In genomic region chr6:43738877-43739641, GRCh38 we compare ENCODE assay signal across 25 cellular contexts. TPM values are rescaled to one million over a fixed set of nuclear protein-coding genes. Genes with fewer than 3 reads are reported as not detected.
DNase-seq lines count a peak whose midpoint lies in the region; ATAC-seq and TF ChIP-seq lines count a peak whose summit lies in the region.
"Had no signal": no experiment of that assay in that cellular context is flagged by ENCODE, and none has a peak within 500 bp of the region (broad histone marks: within the 10 kb centered on the region; RNA-seq: fewer than 3 reads in every experiment).

No MANE protein-coding gene starts in this region.

- H3K36me3 ChIP-seq in HEK293 (ENCODE audit: control insufficient read depth in 2 of 2, insufficient read depth in 1 of 2, low read length in 2 of 2), result no peaks in the 10 kb centered on the region
- H3K36me3 ChIP-seq: brain microvascular endothelial cell, lower lobe of right lung, SJCRH30, tibial artery had no signal

- H3K9me3 ChIP-seq in HEK293 (ENCODE audit: control insufficient read depth, insufficient read depth, low read depth, low read length), result no peaks in the 10 kb centered on the region
- H3K9me3 ChIP-seq: lower lobe of right lung, SJCRH30, tibial artery had no signal

- CTCF ChIA-PET in HEK293 (lab: Yijun Ruan, JAX) (interaction anchor here (1.1 to 3.1 kb wide), 3 partner anchors 11 to 35 kb away, joined by 3 to 10 read pairs (median 3); no protein-coding TSS in a partner anchor), RWPE1 (lab: Yijun Ruan, JAX) (no interaction called here)

- intact Hi-C loops in sciatic nerve (cut with DNase I), result no loop called here

- POLR2A ChIA-PET in HEK293 (lab: Yijun Ruan, JAX), result no interaction called here
- POLR2A ChIA-PET in RWPE1 (lab: Yijun Ruan, JAX; ENCODE audit: low non-redundant PET), result no interaction called here

- no peaks in the 10 kb centered on the region for H3K4me1 ChIP-seq in HEK293 (ENCODE audit: control insufficient read depth, insufficient read depth, low read length)
- H3K4me1 ChIP-seq: lower lobe of right lung, SJCRH30, tibial artery had no signal

- no peak for TF ChIP-seq CTCF in HEK293 (tag by site-specific recombination; IDR thresholded peaks at IDR 0.05)
- no peak for TF ChIP-seq CTCF in RWPE1 (conservative IDR thresholded peaks at IDR 0.05; ENCODE audit: low read depth)
- TF ChIP-seq CTCF in epithelial cell of esophagus (IDR thresholded peaks at IDR 0.05; ENCODE audit: insufficient read depth, low read depth, low read length, missing control alignments), result no peak

- DNase-seq in RWPE1 (ENCODE audit: low spot score) (peak; percentile 43), epithelial cell of esophagus (ENCODE audit: low read depth) (peak; percentile 52), sciatic nerve (ENCODE audit: low spot score) (peak; percentile 30), GM19238 (ENCODE audit: insufficient read length, low spot score) (no peak), epidermal melanocyte (ENCODE audit: insufficient read length, low spot score) (no peak)
- no peak for DNase-seq in stimulated activated CD4-positive, alpha-beta T cell treated with anti-CD3 and anti-CD28 coated beads, Interleukin-4, amount 100 ng/mL, for 4 hours
- DNase-seq: activated CD4-positive, alpha-beta T cell treated with anti-CD3 and anti-CD28 coated beads, Interleukin-2, amount 10 ng/mL, durations not matched to agents 7 days and 5 days; AML-193; brain microvascular endothelial cell; CD8-positive, alpha-beta memory T cell; cortex of kidney; DND-41; foreskin fibroblast; hippocampal formation; Kasumi-1; lower lobe of right lung; NCI-H1092; NCI-H446 treated with DMSO at 0.1 percent for 48 hours; nucleus accumbens; SJCRH30; stimulated activated CD4-positive, alpha-beta T cell treated with anti-CD3 and anti-CD28 coated beads, Interleukin-2, amount 100 ng/mL, for 48 hours; stimulated activated naive CD8-positive, alpha-beta T cell treated with anti-CD3 and anti-CD28 coated beads, Interleukin-15, Interleukin-2, amounts not matched to agents 100 U/mL and 50 U/mL, for 24 hours; tibial artery had no signal

- H3K27ac ChIP-seq in HEK293 (ENCODE audit: extremely low read depth, low read depth, low read length) (no peak overlapping the region), RWPE1 (peak overlapping the region; percentile 94)
- H3K27ac ChIP-seq: brain microvascular endothelial cell, lower lobe of right lung, SJCRH30, skin epidermis, tibial artery had no signal

- no peak overlapping the region for H3K4me3 ChIP-seq in HEK293 (ENCODE audit: low read depth, low read length)
- no peak overlapping the region for H3K4me3 ChIP-seq in epithelial cell of esophagus (ENCODE audit: low read length)
- H3K4me3 ChIP-seq: lower lobe of right lung, SJCRH30, skin epidermis, tibial artery had no signal

- ATAC-seq in sciatic nerve, result no peak
- ATAC-seq: lower lobe of right lung; stimulated activated naive CD8-positive, alpha-beta T cell treated with anti-CD3 and anti-CD28 coated beads, Interleukin-15, Interleukin-2, amounts not matched to agents 100 U/mL and 50 U/mL, for 24 hours had no signal

TF ChIP-seq in HEK293, 187 proteins besides CTCF, POLR2A, EP300 and RAD21:
- TF ChIP-seq ZNF10 (tag by site-specific recombination; IDR thresholded peaks at IDR 0.05), result 0 out of 2 replicates have a peak, but pooled peaks have one; percentile 45
- no peak for TF ChIP-seq ZNF266 (tag by site-specific recombination; IDR thresholded peaks at IDR 0.05; ENCODE audit: low read depth)
- TF ChIP-seq, protein P1, sequence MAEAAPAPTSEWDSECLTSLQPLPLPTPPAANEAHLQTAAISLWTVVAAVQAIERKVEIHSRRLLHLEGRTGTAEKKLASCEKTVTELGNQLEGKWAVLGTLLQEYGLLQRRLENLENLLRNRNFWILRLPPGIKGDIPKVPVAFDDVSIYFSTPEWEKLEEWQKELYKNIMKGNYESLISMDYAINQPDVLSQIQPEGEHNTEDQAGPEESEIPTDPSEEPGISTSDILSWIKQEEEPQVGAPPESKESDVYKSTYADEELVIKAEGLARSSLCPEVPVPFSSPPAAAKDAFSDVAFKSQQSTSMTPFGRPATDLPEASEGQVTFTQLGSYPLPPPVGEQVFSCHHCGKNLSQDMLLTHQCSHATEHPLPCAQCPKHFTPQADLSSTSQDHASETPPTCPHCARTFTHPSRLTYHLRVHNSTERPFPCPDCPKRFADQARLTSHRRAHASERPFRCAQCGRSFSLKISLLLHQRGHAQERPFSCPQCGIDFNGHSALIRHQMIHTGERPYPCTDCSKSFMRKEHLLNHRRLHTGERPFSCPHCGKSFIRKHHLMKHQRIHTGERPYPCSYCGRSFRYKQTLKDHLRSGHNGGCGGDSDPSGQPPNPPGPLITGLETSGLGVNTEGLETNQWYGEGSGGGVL (tag by site-specific recombination; IDR thresholded peaks at IDR 0.05), result no peak
- TF ChIP-seq SALL2 (tag by site-specific recombination; IDR thresholded peaks at IDR 0.05; ENCODE audit: borderline replicate concordance), result no peak
- TF ChIP-seq ZNF404 (tag by site-specific recombination; IDR thresholded peaks at IDR 0.05), result no peak
- TF ChIP-seq, protein P2, sequence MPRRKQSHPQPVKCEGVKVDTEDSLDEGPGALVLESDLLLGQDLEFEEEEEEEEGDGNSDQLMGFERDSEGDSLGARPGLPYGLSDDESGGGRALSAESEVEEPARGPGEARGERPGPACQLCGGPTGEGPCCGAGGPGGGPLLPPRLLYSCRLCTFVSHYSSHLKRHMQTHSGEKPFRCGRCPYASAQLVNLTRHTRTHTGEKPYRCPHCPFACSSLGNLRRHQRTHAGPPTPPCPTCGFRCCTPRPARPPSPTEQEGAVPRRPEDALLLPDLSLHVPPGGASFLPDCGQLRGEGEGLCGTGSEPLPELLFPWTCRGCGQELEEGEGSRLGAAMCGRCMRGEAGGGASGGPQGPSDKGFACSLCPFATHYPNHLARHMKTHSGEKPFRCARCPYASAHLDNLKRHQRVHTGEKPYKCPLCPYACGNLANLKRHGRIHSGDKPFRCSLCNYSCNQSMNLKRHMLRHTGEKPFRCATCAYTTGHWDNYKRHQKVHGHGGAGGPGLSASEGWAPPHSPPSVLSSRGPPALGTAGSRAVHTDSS (tag by site-specific recombination; IDR thresholded peaks at IDR 0.05), result peak; percentile 17; the same call in 1 of the 2 replicates
TF ChIP-seq in HEK293: peak in this region for 2.

RNA-seq across cellular contexts. Expression of gene VEGFA, which starts 31.0 kb away (rescaled TPM):
- 155 TPM for total RNA-seq in sciatic nerve

RNA-seq across cellular contexts. Expression of gene MRPS18A, which starts 51.5 kb away (rescaled TPM):
- total RNA-seq in sciatic nerve, result 29.7 TPM

Comparison
In these comparisons a context has a peak if more than half of its experiments do, and no peak if none do; other contexts are left out.
1. DNase-seq: peak in RWPE1 (single experiment), epithelial cell of esophagus (single experiment) and sciatic nerve (single experiment); none in GM19238 (single experiment), epidermal melanocyte (single experiment) and stimulated activated CD4-positive, alpha-beta T cell treated with anti-CD3 and anti-CD28 coated beads, Interleukin-4, amount 100 ng/mL, for 4 hours (0 of 2).